In the genomic region with DNA sequence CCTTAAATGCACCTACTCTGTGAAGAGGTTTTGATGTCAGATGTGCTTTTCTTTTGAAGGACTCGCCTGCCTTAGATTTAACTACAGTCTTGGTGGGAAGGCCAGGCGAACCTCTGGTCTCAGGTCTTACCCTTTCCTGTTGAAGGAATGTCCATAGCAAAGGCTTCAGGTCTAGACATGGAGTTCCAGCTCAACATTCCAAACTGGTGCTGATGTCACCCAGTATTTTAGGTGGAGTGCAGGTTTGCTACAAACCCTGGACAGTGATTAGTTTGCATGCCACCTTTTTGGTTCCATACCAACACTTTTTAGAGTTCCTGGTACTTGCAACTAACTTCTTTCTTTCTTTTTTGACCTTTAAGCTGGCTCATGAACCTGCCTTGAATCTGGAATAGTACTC, we compare ENCODE assay signal across 25 cellular contexts.
"Had no signal": no experiment of that assay in that cellular context is flagged by ENCODE, and none has a peak within 500 bp of the region (broad histone marks: within the 10 kb centered on the region; RNA-seq: fewer than 3 reads in every experiment).

No MANE protein-coding gene starts in this region.

- DNase-seq: activated CD4-positive, alpha-beta memory T cell treated with anti-CD3 and anti-CD28 coated beads for 36 hours; activated CD4-positive, alpha-beta T cell treated with anti-CD3 and anti-CD28 coated beads, Interleukin-2, amount 10 ng/mL, durations not matched to agents 7 days and 5 days; activated CD4-positive, CD25-positive, alpha-beta regulatory T cell; activated CD8-positive, alpha-beta memory T cell treated with anti-CD3 and anti-CD28 coated beads for 24 hours; activated gamma-delta T cell treated with Interleukin-2 at 50 U/mL for 16 hours; activated naive CD4-positive, alpha-beta T cell treated with anti-CD3 and anti-CD28 coated beads, Interleukin-2, amount 10 ng/mL, durations not matched to agents 7 days and 5 days; activated naive CD8-positive, alpha-beta T cell treated with anti-CD3 and anti-CD28 coated beads for 36 hours; activated T-cell treated with anti-CD3 and anti-CD28 coated beads, Interleukin-2, amount 50 U/mL, for 4 hours; caudate nucleus; MG63; NCI-H1105; NCI-H1436; NCI-H1694 treated with DMSO at 0.1 percent for 48 hours; NCI-H2081; NCI-H2227 treated with DMSO at 0.1 percent for 48 hours; NCI-H526; NCI-H774; NK-92 treated with Interleukin-12 subunit alpha and Interleukin-12 subunit beta, amount 100 ng/mL, for 24 hours; OCI-M1; T-cell; T-helper 2 cell; T1000 had no signal

- H3K4me3 ChIP-seq: MG63, SK-N-MC had no signal

- H3K36me3 Mint-ChIP-seq: activated CD4-positive, alpha-beta memory T cell treated with anti-CD3 and anti-CD28 coated beads for 36 hours; activated naive CD4-positive, alpha-beta T cell treated with anti-CD3 and anti-CD28 coated beads, Interleukin-2, amount 10 ng/mL, durations not matched to agents 7 days and 5 days; activated naive CD8-positive, alpha-beta T cell treated with anti-CD3 and anti-CD28 coated beads for 36 hours; T-cell had no signal

- H3K9me3 ChIP-seq: MG63 had no signal

- H3K27me3 Mint-ChIP-seq: activated CD4-positive, alpha-beta memory T cell treated with anti-CD3 and anti-CD28 coated beads for 36 hours; activated CD4-positive, alpha-beta T cell treated with anti-CD3 and anti-CD28 coated beads, Interleukin-2, amount 10 ng/mL, durations not matched to agents 7 days and 5 days; activated naive CD4-positive, alpha-beta T cell treated with anti-CD3 and anti-CD28 coated beads, Interleukin-2, amount 10 ng/mL, durations not matched to agents 7 days and 5 days; activated T-helper 17 cell treated with anti-CD3 and anti-CD28 coated beads, Interleukin-2, amount 50 U/mL, for 72 hours had no signal

- H3K36me3 ChIP-seq: MG63 had no signal

- H3K4me1 Mint-ChIP-seq: activated CD4-positive, alpha-beta T cell treated with anti-CD3 and anti-CD28 coated beads, Interleukin-2, amount 10 ng/mL, durations not matched to agents 7 days and 5 days; activated naive CD4-positive, alpha-beta T cell treated with anti-CD3 and anti-CD28 coated beads, Interleukin-2, amount 10 ng/mL, durations not matched to agents 7 days and 5 days; activated naive CD8-positive, alpha-beta T cell treated with anti-CD3 and anti-CD28 coated beads for 36 hours; activated T-helper 17 cell treated with anti-CD3 and anti-CD28 coated beads, Interleukin-2, amount 50 U/mL, for 72 hours; T-cell had no signal

- H3K27ac ChIP-seq: SK-N-MC had no signal

- FAIRE-seq: TTC549 had no signal

- H3K4me3 Mint-ChIP-seq: activated CD4-positive, alpha-beta memory T cell treated with anti-CD3 and anti-CD28 coated beads for 36 hours; activated CD4-positive, alpha-beta T cell treated with anti-CD3 and anti-CD28 coated beads, Interleukin-2, amount 10 ng/mL, durations not matched to agents 7 days and 5 days; activated naive CD4-positive, alpha-beta T cell treated with anti-CD3 and anti-CD28 coated beads, Interleukin-2, amount 10 ng/mL, durations not matched to agents 7 days and 5 days; activated naive CD8-positive, alpha-beta T cell treated with anti-CD3 and anti-CD28 coated beads for 36 hours; activated T-cell treated with anti-CD3 and anti-CD28 coated beads, Interleukin-2, amount 50 U/mL, for 4 hours; activated T-helper 17 cell treated with anti-CD3 and anti-CD28 coated beads, Interleukin-2, amount 50 U/mL, for 72 hours; T-cell had no signal

- H3K27ac Mint-ChIP-seq: activated CD4-positive, alpha-beta memory T cell treated with anti-CD3 and anti-CD28 coated beads for 36 hours; activated CD4-positive, alpha-beta T cell treated with anti-CD3 and anti-CD28 coated beads, Interleukin-2, amount 10 ng/mL, durations not matched to agents 7 days and 5 days; activated naive CD4-positive, alpha-beta T cell treated with anti-CD3 and anti-CD28 coated beads, Interleukin-2, amount 10 ng/mL, durations not matched to agents 7 days and 5 days; activated naive CD8-positive, alpha-beta T cell treated with anti-CD3 and anti-CD28 coated beads for 36 hours; activated T-helper 17 cell treated with anti-CD3 and anti-CD28 coated beads, Interleukin-2, amount 50 U/mL, for 72 hours; T-cell had no signal

- H3K27me3 ChIP-seq: MG63 had no signal

- H3K9me3 Mint-ChIP-seq: activated CD4-positive, alpha-beta T cell treated with anti-CD3 and anti-CD28 coated beads, Interleukin-2, amount 10 ng/mL, durations not matched to agents 7 days and 5 days had no signal
